10 cellular contexts compared by ENCODE assay signal in the genomic region with DNA sequence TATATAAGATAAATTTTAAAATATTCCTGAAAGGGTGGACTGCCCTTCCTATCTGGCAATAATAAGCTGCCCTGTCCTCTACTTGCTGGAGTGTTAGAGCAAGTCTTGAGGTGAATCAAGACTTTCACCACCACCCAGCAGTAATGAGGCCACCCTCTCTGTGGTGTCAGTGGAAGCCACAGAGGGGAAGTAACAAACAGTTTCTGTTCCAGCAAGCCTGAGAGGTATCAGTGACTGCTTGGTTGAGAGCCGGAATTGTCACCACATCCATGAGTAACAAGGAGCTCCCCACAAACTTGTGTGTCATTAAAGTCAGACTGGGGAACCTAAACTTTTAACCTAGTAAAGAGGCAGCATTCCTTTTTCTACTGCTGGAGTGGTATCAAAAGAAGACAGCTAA.
A peak's percentile ranks its signal among the peaks of the same experiment; 100 is the strongest.
DNase-seq lines count a peak whose midpoint lies in the region; ATAC-seq and TF ChIP-seq lines count a peak whose summit lies in the region.
"Had no signal": no experiment of that assay in that cellular context is flagged by ENCODE, and none has a peak within 500 bp of the region (broad histone marks: within the 10 kb centered on the region; RNA-seq: fewer than 3 reads in every experiment).

No MANE protein-coding gene starts in this region.

- H3K4ac ChIP-seq in mesendoderm (ENCODE audit: low read depth, low read length): no peak overlapping the region

- no peak overlapping the region for H3K27ac ChIP-seq in left lung
- no peak overlapping the region for H3K27ac ChIP-seq in heart right ventricle
- no peak overlapping the region for H3K27ac ChIP-seq in mesendoderm (ENCODE audit: low read depth, low read length)

- H2BK15ac ChIP-seq in mesendoderm (replicated peaks; ENCODE audit: low read depth): no peak overlapping the region

- TF ChIP-seq CTCF in left lung (IDR thresholded peaks at IDR 0.05) (no peak), heart right ventricle (IDR thresholded peaks at IDR 0.05) (no peak)

- no peak overlapping the region for H3K23ac ChIP-seq in mesendoderm (ENCODE audit: low read length)

- H3K79me1 ChIP-seq in mesendoderm (ENCODE audit: low read length): no peaks in the 10 kb centered on the region

- H3K4me3 ChIP-seq in left lung (no peak overlapping the region), heart right ventricle (no peak overlapping the region), mesendoderm (ENCODE audit: low read length) (no peak overlapping the region)

- H3K27me3 ChIP-seq in left lung (no peaks in the 10 kb centered on the region), heart right ventricle (no peaks in the 10 kb centered on the region), mesendoderm (ENCODE audit: insufficient read depth, low read length, poor library complexity) (no peaks in the 10 kb centered on the region)

- H3K18ac ChIP-seq in mesendoderm (ENCODE audit: low read length): no peak overlapping the region

- no peak overlapping the region for H3K4me2 ChIP-seq in mesendoderm (ENCODE audit: low read length)

- no peak overlapping the region for H3K9ac ChIP-seq in mesendoderm (ENCODE audit: low read length)

- 89 to 92% methylated on average over 1 of the region's 1 CpG for WGBS in heart right ventricle, 2 donors
- no CpG with 5 or more reads among the region's 1 CpG for WGBS in mesendoderm (ENCODE audit: extremely low coverage, insufficient coverage, low lambda C conversion rate)

- in situ Hi-C loops in KBM-7 (cut with MboI; ENCODE audit: low pct_unique_long_range_greater_than_20kb, low sequenced_read_pairs): no loop called here

- intact Hi-C loops in left lung (cut with DNase I) (no loop called here), heart right ventricle (cut with DNase I) (no loop called here)

- H3K36me3 ChIP-seq in left lung: no peaks in the 10 kb centered on the region
- H3K36me3 ChIP-seq in heart right ventricle: no peaks in the 10 kb centered on the region
- H3K36me3 ChIP-seq in mesendoderm (ENCODE audit: control insufficient read depth, insufficient read depth, low read length): no peaks in the 10 kb centered on the region

- ATAC-seq in GM18520 (IDR thresholded peaks at IDR 0.05; ENCODE audit: unreplicated experiment) (peak; percentile 90), left lung (peak; percentile 26), GM21381 (IDR thresholded peaks at IDR 0.05; ENCODE audit: unreplicated experiment) (no peak), heart right ventricle (no peak)

- no peaks in the 10 kb centered on the region for H3K9me3 ChIP-seq in left lung
- no peaks in the 10 kb centered on the region for H3K9me3 ChIP-seq in heart right ventricle

- no peak overlapping the region for H2BK5ac ChIP-seq in mesendoderm (ENCODE audit: low read length)

- no peak overlapping the region for H2AK5ac ChIP-seq in mesendoderm (ENCODE audit: low read length)

- DNase-seq in H4 (ENCODE audit: low spot score): peak; percentile 6
- DNase-seq in KBM-7: peak; percentile 7
- DNase-seq in left lung: no peak
- no peak for DNase-seq in heart right ventricle
- no peak for DNase-seq in GM03348 (ENCODE audit: low spot score)
- no peak for DNase-seq in mesendoderm
- DNase-seq: NCI-H2081; stimulated activated naive CD4-positive, alpha-beta T cell treated with Interleukin-2 at 50 U/mL for 16 hours had no signal

- H3K79me2 ChIP-seq in mesendoderm (ENCODE audit: control insufficient read depth, insufficient read depth, low read length): no peaks in the 10 kb centered on the region

- no peak overlapping the region for H3K56ac ChIP-seq in mesendoderm (ENCODE audit: low read length)

- no peak overlapping the region for H4K8ac ChIP-seq in mesendoderm (ENCODE audit: low read depth, low read length)

- no peak overlapping the region for H2BK120ac ChIP-seq in mesendoderm (ENCODE audit: low read depth, low read length)

- H4K5ac ChIP-seq in mesendoderm (ENCODE audit: low read length): no peak overlapping the region

- H3K4me1 ChIP-seq in left lung (no peaks in the 10 kb centered on the region), heart right ventricle (peaks cover 0 to 9% (median 0%) of the 10 kb centered on the region in 9 donors), mesendoderm (ENCODE audit: control insufficient read depth, low read depth, low read length) (no peaks in the 10 kb centered on the region)

Comparison
In these comparisons a context has a peak if more than half of its experiments do, and no peak if none do; other contexts are left out.
1. ATAC-seq: peak in GM18520 (single experiment) and left lung (single experiment); none in GM21381 (single experiment) and heart right ventricle (0 of 8).
2. DNase-seq: peak in H4 (single experiment) and KBM-7 (single experiment); none in left lung (0 of 2), heart right ventricle (0 of 2), GM03348 (single experiment) and mesendoderm (single experiment).